In the genomic region with DNA sequence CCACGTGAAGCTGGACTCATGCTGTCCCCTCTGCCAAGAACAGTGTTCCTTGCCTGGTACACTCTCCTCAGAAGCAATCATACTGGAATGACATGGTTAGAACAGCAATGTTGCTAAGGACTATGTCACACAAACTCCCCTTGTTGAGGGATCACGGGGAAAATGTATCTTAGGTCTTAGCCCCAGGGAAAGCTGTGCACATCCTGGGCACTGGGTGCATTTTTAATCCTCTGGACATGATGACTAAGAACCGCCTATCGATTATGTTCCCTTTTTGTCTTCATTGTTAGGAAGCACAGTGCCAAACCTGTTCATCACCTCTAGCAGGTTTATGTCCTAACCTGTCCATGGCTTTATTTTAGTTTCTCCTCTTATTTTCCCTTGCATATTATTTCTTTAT, we compare ENCODE assay signal across 10 cellular contexts.
DNase-seq lines count a peak whose midpoint lies in the region; ATAC-seq, FAIRE-seq and TF ChIP-seq lines count a peak whose summit lies in the region.
"Had no signal": no experiment of that assay in that cellular context is flagged by ENCODE, and none has a peak within 500 bp of the region (broad histone marks: within the 10 kb centered on the region; RNA-seq: fewer than 3 reads in every experiment).

No MANE protein-coding gene starts in this region.

- no peaks in the 10 kb centered on the region for H3K27me3 Mint-ChIP-seq in activated CD8-positive, alpha-beta T cell treated with anti-CD3 and anti-CD28 coated beads, Interleukin-2, amount 10 ng/mL, durations not matched to agents 7 days and 5 days (ENCODE audit: low read depth)

- peaks cover 12% of the 10 kb centered on the region for H3K36me3 Mint-ChIP-seq in activated CD8-positive, alpha-beta T cell treated with anti-CD3 and anti-CD28 coated beads, Interleukin-2, amount 10 ng/mL, durations not matched to agents 7 days and 5 days (ENCODE audit: low read depth)

- DNase-seq in left ventricle myocardium inferior (no peak), right atrium auricular region (ENCODE audit: low spot score) (no peak), urothelium cell line (ENCODE audit: low spot score) (no peak), Kasumi-1 (lab: John Stamatoyannopoulos, UW) (no peak), ecto neural progenitor cell (ENCODE audit: low spot score) (no peak), HT-29 (ENCODE audit: low spot score) (no peak)
- DNase-seq in activated CD8-positive, alpha-beta T cell treated with anti-CD3 and anti-CD28 coated beads, Interleukin-2, amount 10 ng/mL, durations not matched to agents 7 days and 5 days: no peak

- CTCF ChIA-PET in activated CD8-positive, alpha-beta T cell treated with anti-CD3 and anti-CD28 coated beads, Interleukin-2, amount 10 ng/mL, durations not matched to agents 7 days and 5 days (lab: Charles Lee): interaction anchor here (1.0 to 4.3 kb wide), 11 partner anchors 8 to 288 kb away, joined by 3 to 19 read pairs (median 5); no protein-coding TSS in a partner anchor

- H3K9me3 ChIP-seq in left ventricle myocardium inferior (replicated peaks) (no peaks in the 10 kb centered on the region), right atrium auricular region (no peaks in the 10 kb centered on the region)

- H3K36me3 ChIP-seq in left ventricle myocardium inferior: no peaks in the 10 kb centered on the region
- H3K36me3 ChIP-seq in right atrium auricular region: no peaks in the 10 kb centered on the region

- peaks cover 97% of the 10 kb centered on the region for H3K4me1 Mint-ChIP-seq in activated CD8-positive, alpha-beta T cell treated with anti-CD3 and anti-CD28 coated beads, Interleukin-2, amount 10 ng/mL, durations not matched to agents 7 days and 5 days (ENCODE audit: low read depth)

- intact Hi-C loops in left ventricle myocardium inferior (cut with micrococcal nuclease): no loop called here

- POLR2A ChIA-PET in activated CD8-positive, alpha-beta T cell treated with anti-CD3 and anti-CD28 coated beads, Interleukin-2, amount 10 ng/mL, durations not matched to agents 7 days and 5 days (lab: Charles Lee): interaction anchor here (1.3 to 2.5 kb wide), 2 partner anchors 11 to 131 kb away, joined by 5 to 10 read pairs; no protein-coding TSS in a partner anchor

- H3K4me3 ChIP-seq in left ventricle myocardium inferior (no peak overlapping the region), right atrium auricular region (no peak overlapping the region)

- H3K27me3 ChIP-seq in left ventricle myocardium inferior (ENCODE audit: low read depth): no peaks in the 10 kb centered on the region
- no peaks in the 10 kb centered on the region for H3K27me3 ChIP-seq in right atrium auricular region
- H3K27me3 ChIP-seq in layer of hippocampus (ENCODE audit: control insufficient read depth, insufficient read depth, low read length): no peaks in the 10 kb centered on the region

- H3K9me3 Mint-ChIP-seq in activated CD8-positive, alpha-beta T cell treated with anti-CD3 and anti-CD28 coated beads, Interleukin-2, amount 10 ng/mL, durations not matched to agents 7 days and 5 days (ENCODE audit: insufficient read depth): no peaks in the 10 kb centered on the region

- no peak for ATAC-seq in activated CD8-positive, alpha-beta T cell treated with anti-CD3 and anti-CD28 coated beads, Interleukin-2, amount 10 ng/mL, durations not matched to agents 7 days and 5 days

- H3K4me1 ChIP-seq in left ventricle myocardium inferior (peaks cover 51% of the 10 kb centered on the region), right atrium auricular region (peaks cover 0 to 40% of the 10 kb centered on the region in 2 donors)

- TF ChIP-seq CTCF in left ventricle myocardium inferior (IDR thresholded peaks at IDR 0.05; ENCODE audit: borderline replicate concordance) (no peak), right atrium auricular region (IDR thresholded peaks at IDR 0.05) (no peak)

- H3K27ac ChIP-seq in left ventricle myocardium inferior (replicated peaks) (peak overlapping the region; percentile 65), right atrium auricular region (no peak overlapping the region), layer of hippocampus (ENCODE audit: low read depth, low read length) (peak overlapping the region; percentile 50)
- H3K27ac ChIP-seq: VCaP had no signal

- peak overlapping the region; percentile 48 for H3K4me3 Mint-ChIP-seq in activated CD8-positive, alpha-beta T cell treated with anti-CD3 and anti-CD28 coated beads, Interleukin-2, amount 10 ng/mL, durations not matched to agents 7 days and 5 days

- peak; percentile 87 for FAIRE-seq in urothelium cell line (lab: Jason Lieb, UNC)
- FAIRE-seq: RCC 7860 had no signal

- peak overlapping the region; percentile 86 for H3K27ac Mint-ChIP-seq in activated CD8-positive, alpha-beta T cell treated with anti-CD3 and anti-CD28 coated beads, Interleukin-2, amount 10 ng/mL, durations not matched to agents 7 days and 5 days

Comparison
In these comparisons a context has a peak if more than half of its experiments do, and no peak if none do; other contexts are left out.
1. H3K27ac ChIP-seq: peak in left ventricle myocardium inferior (single experiment) and layer of hippocampus (single experiment); none in right atrium auricular region (0 of 2).